Comparison of ENCODE assay signal across 32 cellular contexts in genomic region chr2:233999182-233999581, GRCh38. TPM values are rescaled to one million over a fixed set of nuclear protein-coding genes. Genes with fewer than 3 reads are reported as not detected.
DNase-seq lines count a peak whose midpoint lies in the region; ATAC-seq, FAIRE-seq and TF ChIP-seq lines count a peak whose summit lies in the region.
"Had no signal": no experiment of that assay in that cellular context is flagged by ENCODE, and none has a peak within 500 bp of the region (broad histone marks: within the 10 kb centered on the region; RNA-seq: fewer than 3 reads in every experiment).

No MANE protein-coding gene starts in this region.

- no peaks in the 10 kb centered on the region for H3K4me1 Mint-ChIP-seq in Caco-2 (ENCODE audit: low read depth, unreplicated experiment)

- no peak overlapping the region for H3K4me3 Mint-ChIP-seq in Caco-2 (ENCODE audit: unreplicated experiment)
- H3K4me3 Mint-ChIP-seq: activated B cell treated with CpG ODN at 0.5 μM for 24 hours; activated naive CD8-positive, alpha-beta T cell; activated T-cell treated with anti-CD3 and anti-CD28 coated beads, Interleukin-2, amount 50 U/mL, for 24 hours; CD4-positive, alpha-beta T cell; T-cell had no signal

- TF ChIP-seq EP300 in Ishikawa (IDR thresholded peaks at IDR 0.05; ENCODE audit: borderline replicate concordance), result no peak
- TF ChIP-seq EP300 in HepG2 (IDR thresholded peaks at IDR 0.05; ENCODE audit: low read depth in 2 of 2, low read length in 2 of 2), result no peak
- TF ChIP-seq EP300 in HepG2 (CRISPR knock-in tag; IDR thresholded peaks at IDR 0.05; ENCODE audit: borderline replicate concordance), result no peak

- in situ Hi-C loops in HepG2 (cut with HindIII; ENCODE audit: extremely low pct_ligation_motif_present, low pct_unique_long_range_greater_than_20kb), result loop anchor here (25.0 kb wide), 1 partner anchor 1113 kb away; no protein-coding TSS in a partner anchor

- peak; percentile 68 for ATAC-seq in HepG2
- ATAC-seq in GM21737 (IDR thresholded peaks at IDR 0.05; ENCODE audit: unreplicated experiment), result no peak
- ATAC-seq: pancreas, T-cell had no signal

- H3K9me3 ChIP-seq in Caco-2 (no peaks in the 10 kb centered on the region), HepG2 (ENCODE audit: low read length) (no peaks in the 10 kb centered on the region), osteoblast (ENCODE audit: low read depth, low read length) (no peaks in the 10 kb centered on the region)
- H3K9me3 ChIP-seq: breast epithelium, colonic mucosa, pancreas, suprapubic skin, upper lobe of left lung had no signal

- H3K4me3 ChIP-seq in Caco-2 (ENCODE audit: low read depth, low read length) (no peak overlapping the region), HepG2 (replicated peaks in 1 of 3; ENCODE audit: insufficient read depth in 1 of 3, low read depth in 2 of 3, low read length in 3 of 3) (no peak overlapping the region), osteoblast (ENCODE audit: insufficient read depth, low read length) (no peak overlapping the region)
- H3K4me3 ChIP-seq: breast epithelium, colonic mucosa, pancreas, skin epidermis, suprapubic skin, upper lobe of left lung had no signal

- no peak overlapping the region for H3K4me2 ChIP-seq in HepG2 (ENCODE audit: low read depth, low read length)
- no peak overlapping the region for H3K4me2 ChIP-seq in osteoblast (ENCODE audit: insufficient read depth, low read length)

- peaks cover 6% of the 10 kb centered on the region for H3K27me3 Mint-ChIP-seq in Caco-2 (ENCODE audit: insufficient read depth, unreplicated experiment)
- H3K27me3 Mint-ChIP-seq: activated naive CD8-positive, alpha-beta T cell; activated T-cell treated with anti-CD3 and anti-CD28 coated beads, Interleukin-2, amount 50 U/mL, for 24 hours; CD4-positive, alpha-beta T cell had no signal

- no TSS peak for BruUV-seq in Caco-2 (replicated peaks; lab: Mats Ljungman, UMichigan)
- no TSS peak for BruUV-seq in HepG2 (replicated peaks; lab: Mats Ljungman, UMichigan)

- POLR2A ChIA-PET in Caco-2 (lab: Charles Lee), result no interaction called here
- POLR2A ChIA-PET in HepG2 (lab: Yijun Ruan, JAX), result no interaction called here

- TF ChIP-seq POLR2A in HepG2 (IDR thresholded peaks at IDR 0.05; ENCODE audit: insufficient read depth in 1 of 2, low read depth in 2 of 2, low read length in 2 of 2), result no peak

- CTCF ChIA-PET in Caco-2 (lab: Charles Lee), result no interaction called here
- CTCF ChIA-PET in HepG2 (lab: Yijun Ruan, JAX; ENCODE audit: low intra/inter-chr PET ratio, low total read pairs), result no interaction called here

- intact Hi-C loops in Caco-2 (cut with micrococcal nuclease; ENCODE audit: unreplicated experiment), result no loop called here
- intact Hi-C loops in HepG2 (cut with micrococcal nuclease; ENCODE audit: unreplicated experiment), result no loop called here
- intact Hi-C loops in cardiac septum (cut with DNase I), result no loop called here

- 65% methylated on average over 8 of the region's 10 CpGs for WGBS in HepG2 (ENCODE audit: low lambda C conversion rate)

- H3K36me3 Mint-ChIP-seq in Caco-2 (ENCODE audit: insufficient read depth, unreplicated experiment), result no peaks in the 10 kb centered on the region
- H3K36me3 Mint-ChIP-seq: activated naive CD8-positive, alpha-beta T cell had no signal

- H3K4me1 ChIP-seq in Caco-2, result no peaks in the 10 kb centered on the region
- no peaks in the 10 kb centered on the region for H3K4me1 ChIP-seq in HepG2 (ENCODE audit: insufficient read depth, low read length)
- peaks cover 12% of the 10 kb centered on the region for H3K4me1 ChIP-seq in osteoblast (ENCODE audit: insufficient read depth, low read length)
- H3K4me1 ChIP-seq: breast epithelium, colonic mucosa, upper lobe of left lung had no signal

- no peaks in the 10 kb centered on the region; the same call in 1 of the 2 replicates for H3K27me3 ChIP-seq in Caco-2 (replicated peaks; ENCODE audit: control insufficient read depth, insufficient read depth, low read length)
- no peaks in the 10 kb centered on the region for H3K27me3 ChIP-seq in HepG2 (ENCODE audit: control insufficient read depth in 1 of 2, insufficient read depth in 2 of 2, low read length in 2 of 2)
- peaks cover 7% of the 10 kb centered on the region for H3K27me3 ChIP-seq in osteoblast (ENCODE audit: insufficient read depth, low read length)
- H3K27me3 ChIP-seq: breast epithelium, colonic mucosa, pancreas, upper lobe of left lung had no signal

- H3K79me2 ChIP-seq in HepG2 (ENCODE audit: insufficient read depth, low read length) (no peaks in the 10 kb centered on the region), osteoblast (ENCODE audit: insufficient read depth, low read length) (no peaks in the 10 kb centered on the region)

- H3K9me3 Mint-ChIP-seq in Caco-2 (ENCODE audit: unreplicated experiment), result no peaks in the 10 kb centered on the region
- H3K9me3 Mint-ChIP-seq: activated B cell treated with CpG ODN at 0.5 μM for 24 hours; activated T-cell treated with anti-CD3 and anti-CD28 coated beads, Interleukin-2, amount 50 U/mL, for 24 hours; CD4-positive, alpha-beta T cell; T-cell had no signal

- H2AFZ ChIP-seq in HepG2 (ENCODE audit: low read length) (no peak overlapping the region), osteoblast (ENCODE audit: low read length) (no peak overlapping the region)

- no peak overlapping the region for H3K27ac Mint-ChIP-seq in Caco-2 (ENCODE audit: unreplicated experiment)
- H3K27ac Mint-ChIP-seq: activated B cell treated with CpG ODN at 0.5 μM for 24 hours; activated naive CD8-positive, alpha-beta T cell; activated T-cell treated with anti-CD3 and anti-CD28 coated beads, Interleukin-2, amount 50 U/mL, for 24 hours; CD4-positive, alpha-beta T cell had no signal

- H4K20me1 ChIP-seq in HepG2 (ENCODE audit: insufficient read depth, low read length) (no peaks in the 10 kb centered on the region), osteoblast (ENCODE audit: insufficient read depth, low read length) (no peaks in the 10 kb centered on the region)

- TF ChIP-seq RAD21 in Ishikawa (IDR thresholded peaks at IDR 0.05; ENCODE audit: low read depth) (no peak; the same call in 1 of the 2 replicates), HepG2 (CRISPR knock-in tag; IDR thresholded peaks at IDR 0.05) (no peak)

- no peaks in the 10 kb centered on the region for H3K36me3 ChIP-seq in Caco-2 (ENCODE audit: control insufficient read depth, insufficient read depth, low read length)
- H3K36me3 ChIP-seq in HepG2 (replicated peaks in 1 of 2; ENCODE audit: control insufficient read depth in 1 of 2, insufficient read depth in 2 of 2, low read length in 2 of 2), result no peaks in the 10 kb centered on the region
- no peaks in the 10 kb centered on the region for H3K36me3 ChIP-seq in osteoblast (ENCODE audit: insufficient read depth, low read length)
- H3K36me3 ChIP-seq: breast epithelium, colonic mucosa, pancreas, suprapubic skin, upper lobe of left lung had no signal

- H3K9ac ChIP-seq in HepG2 (ENCODE audit: insufficient read depth, low read depth, low read length), result no peak overlapping the region

- H3K27ac ChIP-seq in HepG2 (ENCODE audit: extremely low read length, insufficient read depth, low read length) (no peak overlapping the region), osteoblast (ENCODE audit: low read depth, low read length) (no peak overlapping the region)
- H3K27ac ChIP-seq: breast epithelium, colonic mucosa, pancreas, skin epidermis, suprapubic skin, upper lobe of left lung had no signal

- DNase-seq in Caco-2 (peak; percentile 7 to 41), cerebellum (ENCODE audit: low spot score) (peak; percentile 30), HepG2 (ENCODE audit: low spot score) (no peak), cardiac septum (ENCODE audit: low spot score) (no peak), osteoblast (ENCODE audit: insufficient read length, low spot score, missing footprints) (no peak)
- DNase-seq in stimulated activated CD4-positive, alpha-beta T cell treated with anti-CD3 and anti-CD28 coated beads, Interleukin-4, amount 100 ng/mL, for 24 hours, result no peak
- DNase-seq: activated B cell treated with CpG ODN at 0.5 μM for 24 hours; activated effector memory CD4-positive, alpha-beta T cell treated with anti-CD3 and anti-CD28 coated beads, Interleukin-2, amount 50 U/mL, for 16 hours; activated T-cell treated with anti-CD3 and anti-CD28 coated beads, Interleukin-2, amount 50 U/mL, for 24 hours; CD4-positive, alpha-beta T cell; colonic mucosa; effector memory CD4-positive, alpha-beta T cell; HCEC 1CT; NCI-H1048; NCI-H2171 treated with DMSO at 0.1 percent for 48 hours; NCI-H510A; stimulated activated naive CD4-positive, alpha-beta T cell treated with Interleukin-2 at 50 U/mL for 16 hours; T-cell had no signal

- TF ChIP-seq CTCF in Caco-2 (IDR thresholded peaks at IDR 0.05; ENCODE audit: insufficient read depth in 1 of 2, low read depth in 1 of 2, low read length in 1 of 2, severe bottlenecking in 1 of 2, unreplicated experiment in 1 of 2) (no peak), HepG2 (CRISPR knock-in tag; IDR thresholded peaks at IDR 0.05) (no peak), osteoblast (IDR thresholded peaks at IDR 0.05; ENCODE audit: extremely low read depth, low read depth, low read length) (no peak)

- FAIRE-seq in HepG2 (lab: Jason Lieb, UNC), result no peak
- FAIRE-seq: A204.1, GM18507, pancreas had no signal

RNA-seq across cellular contexts. Expression of gene SPP2, which starts 51.3 kb away (rescaled TPM):
- total RNA-seq in Caco-2 (2022), result not detected in 2 replicates
- total RNA-seq in cerebellum, result not detected
- total RNA-seq in HepG2 (2016; rRNA removed; fragmentation: Illumina TruSeq; extraction: Trizol), result not detected in 2 replicates
- not detected in 2 replicates for total RNA-seq in HepG2 (2016; cell fraction: cytosol; rRNA removed; fragmentation: Illumina TruSeq; extraction: Trizol; ENCODE audit: low read depth)
- not detected in 2 replicates for total RNA-seq in HepG2 (2016; cell fraction: insoluble cytoplasmic fraction; rRNA removed; fragmentation: Illumina TruSeq; extraction: Trizol)
- not detected in 2 replicates for total RNA-seq in HepG2 (2016; cell fraction: membrane; rRNA removed; fragmentation: Illumina TruSeq; extraction: Trizol)
- not detected in 2 replicates for total RNA-seq in HepG2 (2016; cell fraction: nucleus; rRNA removed; fragmentation: Illumina TruSeq; extraction: Trizol)
- not detected in 2 replicates for polyA plus RNA-seq in HepG2 (2011; rRNA removed)
- polyA plus RNA-seq in HepG2 (2011; cell fraction: cytosol; rRNA removed), result not detected in 2 replicates
- polyA plus RNA-seq in HepG2 (2011; cell fraction: nucleus; rRNA removed), result not detected in 2 replicates
- polyA plus RNA-seq in HepG2 (2012), result not detected in 2 replicates
- polyA plus RNA-seq in HepG2 (2016; cell fraction: cytosol; fragmentation: Illumina TruSeq; extraction: Trizol; ENCODE audit: low read depth), result not detected in 2 replicates
- not detected in 2 replicates for polyA plus RNA-seq in HepG2 (2016; cell fraction: insoluble cytoplasmic fraction; fragmentation: Illumina TruSeq; extraction: Trizol; ENCODE audit: low read depth)
- polyA plus RNA-seq in HepG2 (2016; cell fraction: membrane; fragmentation: Illumina TruSeq; extraction: Trizol; ENCODE audit: low read depth), result not detected in 2 replicates
- not detected in 2 replicates for polyA plus RNA-seq in HepG2 (2016; cell fraction: nucleus; fragmentation: Illumina TruSeq; extraction: Trizol; ENCODE audit: insufficient read depth, low read depth)
- not detected in 2 replicates for polyA minus RNA-seq in HepG2 (2011; rRNA and poly(A)+ RNA removed; ENCODE audit: low replicate concordance)
- not detected in 2 replicates for polyA minus RNA-seq in HepG2 (2011; cell fraction: cytosol; rRNA and poly(A)+ RNA removed)
- not detected in 2 replicates for polyA minus RNA-seq in HepG2 (2011; cell fraction: nucleus; rRNA and poly(A)+ RNA removed)
- not detected for total RNA-seq in cardiac septum
- not detected in 2 replicates for total RNA-seq in osteoblast
- total RNA-seq: activated B cell treated with CpG ODN at 0.5 μM for 24 hours; breast epithelium; CD4-positive, alpha-beta T cell; colonic mucosa; epithelial cell of proximal tubule; lung microvascular endothelial cell; pancreas; RPMI7951; suprapubic skin; T-cell; upper lobe of left lung had no signal
- polyA plus RNA-seq: neural cell, pancreas had no signal

Comparison
In these comparisons a context has a peak if more than half of its experiments do, and no peak if none do; other contexts are left out.
1. DNase-seq: peak in Caco-2 (2 of 2) and cerebellum (single experiment); none in HepG2 (single experiment), stimulated activated CD4-positive, alpha-beta T cell treated with anti-CD3 and anti-CD28 coated beads, Interleukin-4, amount 100 ng/mL, for 24 hours (single experiment), cardiac septum (single experiment) and osteoblast (single experiment).